ENCODE assay signal across 12 cellular contexts in the genomic region with DNA sequence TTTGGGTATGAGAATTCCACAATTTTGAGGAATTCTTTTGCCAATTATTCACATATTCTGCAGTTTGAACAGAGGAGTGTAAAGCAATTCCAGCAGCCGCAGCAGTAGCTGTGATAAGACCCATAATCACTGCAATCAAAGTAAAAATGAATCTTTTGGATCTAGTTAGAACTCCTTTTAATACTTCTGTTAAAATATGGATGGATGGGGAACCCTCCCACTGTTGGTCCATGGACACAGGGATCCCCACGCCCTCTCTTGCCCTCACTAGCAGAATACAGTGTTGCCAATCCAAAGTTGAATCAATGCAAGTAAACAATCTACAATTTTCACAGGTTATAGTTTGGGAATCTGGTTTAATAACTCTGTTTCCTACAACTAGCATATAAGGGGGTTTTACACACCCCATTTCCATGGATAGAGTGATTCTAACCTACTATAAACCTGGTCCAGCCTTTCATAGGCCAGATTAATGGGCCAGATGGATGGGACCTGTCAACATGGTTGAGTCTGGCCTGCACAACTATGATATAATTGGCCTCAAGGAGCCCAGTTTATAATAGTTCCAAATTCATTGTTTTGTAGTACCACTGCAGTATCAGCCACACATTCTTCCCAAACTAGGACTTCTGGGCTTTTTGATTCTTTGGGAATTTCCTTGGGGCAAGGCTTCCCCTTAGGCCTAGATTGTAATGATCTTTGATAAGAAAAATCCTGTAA. TPM values are rescaled to one million over a fixed set of nuclear protein-coding genes. Genes with fewer than 3 reads are reported as not detected.
A peak's percentile ranks its signal among the peaks of the same experiment; 100 is the strongest.
DNase-seq lines count a peak whose midpoint lies in the region; ATAC-seq, FAIRE-seq and TF ChIP-seq lines count a peak whose summit lies in the region.
"Not testable (repeated sequence)": the region's sequence is repeated elsewhere in the genome, so short reads cannot be mapped to it uniquely, and the experiment has no call there.
"Had no signal": no experiment of that assay in that cellular context is flagged by ENCODE, and none has a peak within 500 bp of the region (broad histone marks: within the 10 kb centered on the region; RNA-seq: fewer than 3 reads in every experiment).

No MANE protein-coding gene starts in this region.

- CTCF ChIA-PET in A549 (lab: Yijun Ruan, JAX): not testable (repeated sequence)

- WGBS in A549 (ENCODE audit: missing lambda C conversion rate): 13% methylated on average over 2 of the region's 2 CpGs
- 43 to 55% (median 46%) methylated on average over 2 of the region's 2 CpGs for WGBS in spleen, 5 donors

- FAIRE-seq in A549 (lab: Jason Lieb, UNC): not testable (repeated sequence)

- not testable (repeated sequence) for ATAC-seq in A549
- ATAC-seq in upper lobe of right lung: peak; percentile 28

- H3K36me3 Mint-ChIP-seq in activated CD4-positive, alpha-beta T cell treated with anti-CD3 and anti-CD28 coated beads, Interleukin-2, amount 10 ng/mL, durations not matched to agents 24 days and 14 days (ENCODE audit: low read depth); neural progenitor cell: not testable (repeated sequence)

- H3K4me3 Mint-ChIP-seq in activated CD4-positive, alpha-beta T cell treated with anti-CD3 and anti-CD28 coated beads, Interleukin-2, amount 10 ng/mL, durations not matched to agents 24 days and 14 days; neural progenitor cell: not testable (repeated sequence)

- not testable (repeated sequence) for TF ChIP-seq RAD21 in A549 (conservative IDR thresholded peaks at IDR 0.05 in 1 of 2, IDR thresholded peaks at IDR 0.05 in 1 of 2)

- H3K27ac ChIP-seq in A549, colonic mucosa, neural progenitor cell, spleen, upper lobe of right lung: not testable (repeated sequence)

- H3K9me3 ChIP-seq in A549, colonic mucosa, spleen, upper lobe of right lung: not testable (repeated sequence)
- peaks cover 64% of the 10 kb centered on the region for H3K9me3 ChIP-seq in neural progenitor cell (ENCODE audit: low read depth)

- POLR2A ChIA-PET in A549 (lab: Yijun Ruan, JAX): not testable (repeated sequence)

- intact Hi-C loops in activated CD4-positive, alpha-beta T cell treated with anti-CD3 and anti-CD28 coated beads, Interleukin-2, amount 10 ng/mL, durations not matched to agents 24 days and 14 days (cut with micrococcal nuclease); colonic mucosa (cut with DNase I); spleen (cut with DNase I; ENCODE audit: low total_unique reads); upper lobe of right lung (cut with DNase I): not testable (repeated sequence)

- H3K9ac ChIP-seq in colonic mucosa (ENCODE audit: low read depth in 2 of 2, low read length in 2 of 2); neural progenitor cell: not testable (repeated sequence)

- H3F3A ChIP-seq in neural progenitor cell (ENCODE audit: low read depth): not testable (repeated sequence)

- H3K79me2 ChIP-seq in neural progenitor cell (ENCODE audit: low read depth): not testable (repeated sequence)

- H3K4me1 ChIP-seq in A549, colonic mucosa, neural progenitor cell, spleen, upper lobe of right lung: not testable (repeated sequence)

- not testable (repeated sequence) for H3K27me3 ChIP-seq in colonic mucosa, neural progenitor cell, upper lobe of right lung
- H3K27me3 ChIP-seq in spleen (replicated peaks in 1 of 7): peaks cover 0 to 14% (median 0%) of the 10 kb centered on the region in 7 donors

- DNase-seq in A549 (ENCODE audit: low read depth in 1 of 2, low spot score in 1 of 2): not testable (repeated sequence)
- peak; percentile 0 for DNase-seq in HT1080 (ENCODE audit: low read depth)
- peak; percentile 57 for DNase-seq in activated CD4-positive, alpha-beta T cell treated with anti-CD3 and anti-CD28 coated beads, Interleukin-2, amount 10 ng/mL, durations not matched to agents 24 days and 14 days
- DNase-seq in colonic mucosa: peak; percentile 15
- DNase-seq in germinal center (ENCODE audit: low spot score): peak; percentile 0
- peak; percentile 2 for DNase-seq in neural progenitor cell (ENCODE audit: low spot score)
- peak; percentile 41 for DNase-seq in spleen
- DNase-seq in upper lobe of right lung: peak; percentile 6

- TF ChIP-seq CTCF in A549 (IDR thresholded peaks at IDR 0.05); colonic mucosa (IDR thresholded peaks at IDR 0.05); neural progenitor cell (IDR thresholded peaks at IDR 0.05); upper lobe of right lung (IDR thresholded peaks at IDR 0.05): not testable (repeated sequence)
- peak in 1 of 11 experiments; percentile 17 for TF ChIP-seq CTCF in spleen (IDR thresholded peaks at IDR 0.05 in 8 of 11, conservative IDR thresholded peaks at IDR 0.05 in 3 of 11)

- H3K36me3 ChIP-seq in colonic mucosa, neural progenitor cell, spleen, upper lobe of right lung: not testable (repeated sequence)

- TF ChIP-seq EP300 in A549 (IDR thresholded peaks at IDR 0.05): not testable (repeated sequence)

- not testable (repeated sequence) for TF ChIP-seq POLR2A in A549 (IDR thresholded peaks at IDR 0.05; ENCODE audit: low read length); spleen (IDR thresholded peaks at IDR 0.05)

- H3K9me3 Mint-ChIP-seq in activated CD4-positive, alpha-beta T cell treated with anti-CD3 and anti-CD28 coated beads, Interleukin-2, amount 10 ng/mL, durations not matched to agents 24 days and 14 days; neural progenitor cell: not testable (repeated sequence)

- H3K27ac Mint-ChIP-seq in activated CD4-positive, alpha-beta T cell treated with anti-CD3 and anti-CD28 coated beads, Interleukin-2, amount 10 ng/mL, durations not matched to agents 24 days and 14 days; neural progenitor cell: not testable (repeated sequence)

- not testable (repeated sequence) for H3K4me1 Mint-ChIP-seq in activated CD4-positive, alpha-beta T cell treated with anti-CD3 and anti-CD28 coated beads, Interleukin-2, amount 10 ng/mL, durations not matched to agents 24 days and 14 days; neural progenitor cell

- not testable (repeated sequence) for H3K4me2 ChIP-seq in A549, neural progenitor cell

- H2AFZ ChIP-seq in neural progenitor cell (replicated peaks): not testable (repeated sequence)

- H3K4me3 ChIP-seq in A549, colonic mucosa, neural progenitor cell, spleen, upper lobe of right lung: not testable (repeated sequence)

- not testable (repeated sequence) for H3K27me3 Mint-ChIP-seq in activated CD4-positive, alpha-beta T cell treated with anti-CD3 and anti-CD28 coated beads, Interleukin-2, amount 10 ng/mL, durations not matched to agents 24 days and 14 days; neural progenitor cell (ENCODE audit: insufficient read depth, low read depth)

- not testable (repeated sequence) for H4K20me1 ChIP-seq in neural progenitor cell (ENCODE audit: low read depth)

TF ChIP-seq in A549, 52 proteins besides CTCF, POLR2A, EP300 and RAD21:
- 0 out of 2 replicates have a peak, but pooled peaks have one; percentile 38 for TF ChIP-seq HMGXB4 (CRISPR knock-in tag; IDR thresholded peaks at IDR 0.05; ENCODE audit: borderline replicate concordance)

RNA-seq across cellular contexts. Expression of gene DBET, which starts 43.6 kb away (rescaled TPM):
- polyA plus RNA-seq in A549 (2011; rRNA removed): not detected in 2 replicates
- polyA plus RNA-seq in A549 (2012; cell fraction: cytosol; rRNA removed): not detected in 2 replicates
- 0.07 TPM in 1 of 2 replicates, not detected in the other for polyA plus RNA-seq in A549 (2012; cell fraction: nucleus; rRNA removed)
- 0.03 TPM in 1 of 3 replicates, not detected in the others for polyA plus RNA-seq in A549 (2017; fragmentation: RNase III; extraction: RNeasy Plus Mini Kit Qiagen cat#74134 plus additional on column Dnase treatment)
- polyA minus RNA-seq in A549 (2011; rRNA and poly(A)+ RNA removed): not detected in 2 replicates
- total RNA-seq in HT1080 (2014; rRNA removed; shearing (Covaris generic)): not detected in 2 replicates
- polyA plus RNA-seq in HT1080 (2015; cell fraction: cytosol; rRNA removed): not detected in 2 replicates
- polyA plus RNA-seq in HT1080 (2015; cell fraction: nucleus; rRNA removed): not detected in 2 replicates
- total RNA-seq in activated CD4-positive, alpha-beta T cell treated with anti-CD3 and anti-CD28 coated beads, Interleukin-2, amount 10 ng/mL, durations not matched to agents 24 days and 14 days: not detected in 2 replicates
- total RNA-seq in colonic mucosa: not detected
- not detected in 2 replicates for total RNA-seq in neural progenitor cell (ENCODE audit: low replicate concordance)
- total RNA-seq in spleen: not detected
- polyA plus RNA-seq in spleen: not detected
- total RNA-seq in upper lobe of right lung: not detected
- total RNA-seq: CD8-positive, alpha-beta memory T cell; HT-29; Peyer's patch had no signal
- polyA plus RNA-seq: CD8-positive, alpha-beta memory T cell; IgD-negative memory B cell had no signal
